In genomic region chr5:13865317-13865716, GRCh38 we compare ENCODE assay signal across 21 cellular contexts.
"Had no signal": no experiment of that assay in that cellular context is flagged by ENCODE, and none has a peak within 500 bp of the region (broad histone marks: within the 10 kb centered on the region; RNA-seq: fewer than 3 reads in every experiment).

No MANE protein-coding gene starts in this region.

- H3K27me3 Mint-ChIP-seq: activated naive CD8-positive, alpha-beta T cell; activated T-helper 17 cell treated with anti-CD3 and anti-CD28 coated beads, Interleukin-2, amount 50 U/mL, for 72 hours; progenitor cell of endocrine pancreas had no signal

- DNase-seq: activated T-cell treated with anti-CD3 and anti-CD28 coated beads, Interleukin-2, amount 50 U/mL, for 1 hour; adrenal gland; cortex of kidney; endodermal cell; head of caudate nucleus; hypothalamus; left cardiac atrium; midbrain; natural killer cell; spleen; stimulated activated CD4-positive, alpha-beta T cell treated with anti-CD3 and anti-CD28 coated beads, Interleukin-4, amount 100 ng/mL, for 1 hour; stimulated activated naive CD4-positive, alpha-beta T cell; T1000; upper lobe of left lung had no signal

- H3K4me3 Mint-ChIP-seq: activated naive CD8-positive, alpha-beta T cell; activated T-helper 17 cell treated with anti-CD3 and anti-CD28 coated beads, Interleukin-2, amount 50 U/mL, for 72 hours; endodermal cell; natural killer cell; WTC11 had no signal

- H3K36me3 ChIP-seq: adrenal gland, breast epithelium, gastroesophageal sphincter, spleen, thoracic aorta, upper lobe of left lung had no signal

- ATAC-seq: activated T-helper 17 cell treated with anti-CD3 and anti-CD28 coated beads, Interleukin-2, amount 50 U/mL, for 72 hours; gastroesophageal sphincter; left cardiac atrium; natural killer cell; WTC11 had no signal

- H3K36me3 Mint-ChIP-seq: activated naive CD8-positive, alpha-beta T cell; natural killer cell; WTC11 had no signal

- H3K4me1 Mint-ChIP-seq: activated T-helper 17 cell treated with anti-CD3 and anti-CD28 coated beads, Interleukin-2, amount 50 U/mL, for 72 hours; endodermal cell; natural killer cell; WTC11 had no signal

- H3K9me3 Mint-ChIP-seq: endodermal cell had no signal

- H3K4me3 ChIP-seq: adrenal gland, breast epithelium, gastroesophageal sphincter, spleen, thoracic aorta, upper lobe of left lung had no signal

- H3K27ac ChIP-seq: adrenal gland, breast epithelium, gastroesophageal sphincter, spleen, thoracic aorta, upper lobe of left lung had no signal

- H3K27me3 ChIP-seq: adrenal gland, breast epithelium, gastroesophageal sphincter, spleen, upper lobe of left lung had no signal

- H3K9me3 ChIP-seq: adrenal gland, breast epithelium, gastroesophageal sphincter, thoracic aorta, upper lobe of left lung had no signal

- H3K4me1 ChIP-seq: adrenal gland, breast epithelium, gastroesophageal sphincter, spleen, upper lobe of left lung had no signal
